In genomic region chr12:8077207-8077606, GRCh38 we compare ENCODE assay signal across 13 cellular contexts. TPM values are rescaled to one million over a fixed set of nuclear protein-coding genes. Genes with fewer than 3 reads are reported as not detected.
DNase-seq lines count a peak whose midpoint lies in the region; ATAC-seq lines count a peak whose summit lies in the region.
"Had no signal": no experiment of that assay in that cellular context is flagged by ENCODE, and none has a peak within 500 bp of the region (broad histone marks: within the 10 kb centered on the region; RNA-seq: fewer than 3 reads in every experiment).

No MANE protein-coding gene starts in this region.

- POLR2A ChIA-PET in T-cell (lab: Charles Lee): interaction anchor here (0.6 to 0.7 kb wide), 2 partner anchors 36 to 456 kb away, joined by 3 read pairs; no protein-coding TSS in a partner anchor

- no peak for ATAC-seq in T-cell (replicated peaks in 1 of 4)
- ATAC-seq: stimulated activated naive CD8-positive, alpha-beta T cell treated with anti-CD3 and anti-CD28 coated beads, Interleukin-15, Interleukin-2, amounts not matched to agents 100 U/mL and 50 U/mL, for 24 hours had no signal

- H3K27ac Mint-ChIP-seq in T-cell: peak overlapping the region; percentile 68 to 69
- H3K27ac Mint-ChIP-seq: activated naive CD8-positive, alpha-beta T cell; IgD-negative memory B cell had no signal

- no peaks in the 10 kb centered on the region for H3K27me3 Mint-ChIP-seq in T-cell
- H3K27me3 Mint-ChIP-seq: activated naive CD8-positive, alpha-beta T cell had no signal

- H3K4me1 Mint-ChIP-seq in T-cell: peaks cover 35 to 49% (median 41%) of the 10 kb centered on the region in 3 donors

- H3K36me3 Mint-ChIP-seq in T-cell: no peaks in the 10 kb centered on the region
- H3K36me3 Mint-ChIP-seq: activated naive CD8-positive, alpha-beta T cell; IgD-negative memory B cell had no signal

- H3K9me3 Mint-ChIP-seq in T-cell: no peaks in the 10 kb centered on the region
- H3K9me3 Mint-ChIP-seq: IgD-negative memory B cell had no signal

- no peak overlapping the region for H3K4me3 Mint-ChIP-seq in T-cell
- H3K4me3 Mint-ChIP-seq: activated naive CD8-positive, alpha-beta T cell had no signal

- CTCF ChIA-PET in T-cell (lab: Charles Lee): interaction anchor here (0.5 to 5.2 kb wide), 11 partner anchors 9 to 176 kb away, joined by 3 to 88 read pairs (median 15); partner anchors contain the start of gene C3AR1 (in 1 of the 2)

- DNase-seq in CD1c-positive myeloid dendritic cell (ENCODE audit: extremely low spot score): peak; percentile 59
- peak; percentile 76 for DNase-seq in HT1080 (ENCODE audit: low read depth)
- DNase-seq in T-cell: no peak
- peak; percentile 39 for DNase-seq in iris pigment epithelial cell (ENCODE audit: low read depth)
- DNase-seq in central memory CD4-positive, alpha-beta T cell: no peak
- DNase-seq in activated effector memory CD4-positive, alpha-beta T cell treated with anti-CD3 and anti-CD28 coated beads, Interleukin-2, amount 50 U/mL, for 16 hours: no peak
- DNase-seq in NCI-H748 treated with DMSO at 0.1 percent for 48 hours (lab: John Stamatoyannopoulos, UW): no peak
- DNase-seq in activated CD4-positive, alpha-beta T cell treated with anti-CD3 and anti-CD28 coated beads for 1 hour: no peak
- DNase-seq: GDM1; stimulated activated naive CD8-positive, alpha-beta T cell treated with anti-CD3 and anti-CD28 coated beads, Interleukin-15, Interleukin-2, amounts not matched to agents 100 U/mL and 50 U/mL, for 24 hours; WERI-Rb-1 had no signal

RNA-seq across cellular contexts. Expression of gene NECAP1, which starts 4.9 kb away (rescaled TPM):
- total RNA-seq in HT1080 (2014; rRNA removed; shearing (Covaris generic)): 51.0 and 62.7 TPM in 2 replicates
- polyA plus RNA-seq in HT1080 (2015; cell fraction: cytosol; rRNA removed): 24.2 and 27.4 TPM in 2 replicates
- 44.9 TPM in 2 replicates for polyA plus RNA-seq in HT1080 (2015; cell fraction: nucleus; rRNA removed)
- 10 to 100 TPM; 43.9 to 86.6 (median 46.4) TPM for total RNA-seq in T-cell

RNA-seq across cellular contexts. Expression of gene C3AR1, which starts 11.0 kb away (rescaled TPM):
- 1.9 and 3.1 TPM in 2 replicates for total RNA-seq in HT1080 (2014; rRNA removed; shearing (Covaris generic))
- polyA plus RNA-seq in HT1080 (2015; cell fraction: cytosol; rRNA removed): 3.0 and 3.4 TPM in 2 replicates
- polyA plus RNA-seq in HT1080 (2015; cell fraction: nucleus; rRNA removed): 4.8 and 5.3 TPM in 2 replicates
- 1 to 10 TPM in 4 of 5 donors, under 1 TPM in 1; 0.68 to 5.1 (median 2.4) TPM for total RNA-seq in T-cell

RNA-seq across cellular contexts. Expression of gene FOXJ2, which starts 44.7 kb away (rescaled TPM):
- 5.8 and 7.4 TPM in 2 replicates for total RNA-seq in HT1080 (2014; rRNA removed; shearing (Covaris generic))
- 7.5 and 8.9 TPM in 2 replicates for polyA plus RNA-seq in HT1080 (2015; cell fraction: cytosol; rRNA removed)
- 13.5 and 15.4 TPM in 2 replicates for polyA plus RNA-seq in HT1080 (2015; cell fraction: nucleus; rRNA removed)
- total RNA-seq in T-cell: 10 to 100 TPM; 24.5 to 31.9 (median 28.2) TPM

RNA-seq across cellular contexts. Expression of gene CLEC4A, which starts 46.2 kb away (rescaled TPM):
- total RNA-seq in HT1080 (2014; rRNA removed; shearing (Covaris generic)): not detected in 2 replicates
- polyA plus RNA-seq in HT1080 (2015; cell fraction: cytosol; rRNA removed): not detected in 2 replicates
- polyA plus RNA-seq in HT1080 (2015; cell fraction: nucleus; rRNA removed): 1.4 and 2.2 TPM in 2 replicates
- total RNA-seq in T-cell: 1 to 10 TPM in 3 of 5 donors, under 1 TPM in 2; 0.44 to 2.3 (median 1.3) TPM

Comparison
In these comparisons a context has a peak if more than half of its experiments do, and no peak if none do; other contexts are left out.
1. DNase-seq: peak in CD1c-positive myeloid dendritic cell (single experiment), HT1080 (single experiment) and iris pigment epithelial cell (single experiment); none in T-cell (0 of 34), central memory CD4-positive, alpha-beta T cell (single experiment), activated effector memory CD4-positive, alpha-beta T cell treated with anti-CD3 and anti-CD28 coated beads, Interleukin-2, amount 50 U/mL, for 16 hours (single experiment), NCI-H748 treated with DMSO at 0.1 percent for 48 hours (single experiment) and activated CD4-positive, alpha-beta T cell treated with anti-CD3 and anti-CD28 coated beads for 1 hour (single experiment).